ENCODE assay signal across 31 cellular contexts in genomic region chr14:85234626-85235025, GRCh38.
A peak's percentile ranks its signal among the peaks of the same experiment; 100 is the strongest.
DNase-seq lines count a peak whose midpoint lies in the region; TF ChIP-seq lines count a peak whose summit lies in the region.
"Had no signal": no experiment of that assay in that cellular context is flagged by ENCODE, and none has a peak within 500 bp of the region (broad histone marks: within the 10 kb centered on the region; RNA-seq: fewer than 3 reads in every experiment).

No MANE protein-coding gene starts in this region.

- H3K4me3 Mint-ChIP-seq in MCF 10A (ENCODE audit: unreplicated experiment) (peak overlapping the region; percentile 71), type B pancreatic cell (no peak overlapping the region), chondrocyte (ENCODE audit: unreplicated experiment) (no peak overlapping the region)
- H3K4me3 Mint-ChIP-seq: activated T-cell treated with anti-CD3 and anti-CD28 coated beads, Interleukin-2, amount 50 U/mL, for 24 hours; T-helper 1 cell treated with Interleukin-12 subunit alpha and Interleukin-12 subunit beta and Interleukin-4 antibody, amounts not matched to agents 30 μg/mL and 1 μg/mL, for 36 hours had no signal

- WGBS in SK-N-SH (ENCODE audit: low lambda C conversion rate), result 30% methylated on average over 6 of the region's 6 CpGs

- POLR2A ChIA-PET in MCF 10A (lab: Yijun Ruan, JAX), result interaction anchor here (0.6 to 2.9 kb wide), 12 partner anchors 9 to 488 kb away, joined by 3 to 47 read pairs (median 4); partner anchors contain the start of gene FLRT2
- POLR2A ChIA-PET in SK-N-SH (lab: Yijun Ruan, JAX), result no interaction called here

- no peak for TF ChIP-seq EP300 in SK-N-SH (IDR thresholded peaks at IDR 0.05; ENCODE audit: borderline replicate concordance in 1 of 2, low read depth in 1 of 2, low read length in 1 of 2)

- peaks cover 10% of the 10 kb centered on the region for H3K36me3 Mint-ChIP-seq in MCF 10A (ENCODE audit: insufficient read depth, unreplicated experiment)
- no peaks in the 10 kb centered on the region for H3K36me3 Mint-ChIP-seq in type B pancreatic cell
- no peaks in the 10 kb centered on the region for H3K36me3 Mint-ChIP-seq in chondrocyte (ENCODE audit: low read depth)

- H2AFZ ChIP-seq in SK-N-SH (ENCODE audit: low read depth), result peak overlapping the region; percentile 79; the same call in 1 of the 2 replicates

- TF ChIP-seq RAD21 in SK-N-SH (IDR thresholded peaks at IDR 0.05; ENCODE audit: low read length), result no peak

- H3K27ac ChIP-seq in breast epithelium (no peak overlapping the region), SK-N-SH (ENCODE audit: low read depth in 2 of 2, low read length in 1 of 2) (no peak overlapping the region), dorsolateral prefrontal cortex (no peak overlapping the region)
- H3K27ac ChIP-seq: 22Rv1, HL-60, SK-N-MC, spleen had no signal

- H4K20me1 ChIP-seq in SK-N-SH (ENCODE audit: insufficient read depth), result no peaks in the 10 kb centered on the region

- TF ChIP-seq POLR2A in breast epithelium (IDR thresholded peaks at IDR 0.05), result no peak

- H3K9ac ChIP-seq in SK-N-SH, result no peak overlapping the region

- no peaks in the 10 kb centered on the region for H3K9me2 ChIP-seq in SK-N-SH

- no peaks in the 10 kb centered on the region for H3K4me1 ChIP-seq in breast epithelium
- H3K4me1 ChIP-seq in SK-N-SH (ENCODE audit: control insufficient read depth in 1 of 2, insufficient read depth in 2 of 2, low read depth in 1 of 2, low read length in 1 of 2), result peaks cover 0 to 3% of the 10 kb centered on the region in 2 experiments; a peak in 1 of 4 replicates
- H3K4me1 ChIP-seq: spleen had no signal

- H3F3A ChIP-seq in SK-N-SH (replicated peaks; ENCODE audit: insufficient read depth), result peaks cover 3% of the 10 kb centered on the region

- no peaks in the 10 kb centered on the region for H3K27me3 ChIP-seq in breast epithelium
- H3K27me3 ChIP-seq in SK-N-SH (ENCODE audit: insufficient read depth), result no peaks in the 10 kb centered on the region
- H3K27me3 ChIP-seq in dorsolateral prefrontal cortex, result peaks cover 0 to 18% (median 0%) of the 10 kb centered on the region in 45 donors
- H3K27me3 ChIP-seq: spleen had no signal

- intact Hi-C loops in MCF 10A (cut with micrococcal nuclease) (loop anchor here (1.0 to 10.0 kb wide), 2 partner anchors 180 to 294 kb away; no protein-coding TSS in a partner anchor), breast epithelium (cut with DNase I; ENCODE audit: low total_unique reads) (loop anchor here (5.0 kb wide), 1 partner anchor 283 kb away; no protein-coding TSS in a partner anchor), dorsolateral prefrontal cortex (cut with DNase I) (no loop called here)

- H3K9me3 Mint-ChIP-seq in MCF 10A (ENCODE audit: unreplicated experiment), result no peaks in the 10 kb centered on the region
- H3K9me3 Mint-ChIP-seq in type B pancreatic cell, result peaks cover 6% of the 10 kb centered on the region
- H3K9me3 Mint-ChIP-seq in chondrocyte (ENCODE audit: low read depth), result peaks cover 5% of the 10 kb centered on the region

- H3K27me3 Mint-ChIP-seq in MCF 10A (ENCODE audit: insufficient read depth, unreplicated experiment) (no peaks in the 10 kb centered on the region), type B pancreatic cell (no peaks in the 10 kb centered on the region), chondrocyte (ENCODE audit: low read depth) (no peaks in the 10 kb centered on the region)
- H3K27me3 Mint-ChIP-seq: activated T-cell treated with anti-CD3 and anti-CD28 coated beads, Interleukin-2, amount 50 U/mL, for 24 hours had no signal

- DNase-seq in MCF 10A (ENCODE audit: unreplicated experiment), result peak; percentile 54
- no peak for DNase-seq in breast epithelium (ENCODE audit: low spot score in 2 of 2)
- no peak for DNase-seq in SK-N-SH
- peak; percentile 14 for DNase-seq in iris pigment epithelial cell (ENCODE audit: low read depth)
- no peak for DNase-seq in type B pancreatic cell (ENCODE audit: extremely low spot score, unreplicated experiment)
- no peak for DNase-seq in chondrocyte (ENCODE audit: low spot score)
- no peak for DNase-seq in epidermal melanocyte (ENCODE audit: insufficient read length, low spot score)
- no peak for DNase-seq in dorsolateral prefrontal cortex
- DNase-seq: activated CD4-positive, alpha-beta T cell treated with anti-CD3 and anti-CD28 coated beads, Interleukin-2, amount 50 U/mL, for 1 hour; activated CD4-positive, CD25-positive, alpha-beta regulatory T cell; activated gamma-delta T cell; activated T-cell treated with anti-CD3 and anti-CD28 coated beads, Interleukin-2, amount 50 U/mL, for 24 hours; C1 segment of cervical spinal cord; central memory CD4-positive, alpha-beta T cell; COR-L47; GDM1; GOT3; hypothalamus; NCI-H1436 treated with DMSO at 0.1 percent for 48 hours; NCI-H2081 treated with DMSO at 0.1 percent for 48 hours; NCI-H446; NCI-H82; right cardiac atrium; RPMI8226; spleen; stimulated activated CD4-positive, alpha-beta T cell treated with anti-CD3 and anti-CD28 coated beads, Interleukin-2, amount 100 ng/mL, for 24 hours; stimulated activated naive CD8-positive, alpha-beta T cell treated with anti-CD3 and anti-CD28 coated beads, Interleukin-15, Interleukin-2, amounts not matched to agents 100 U/mL and 50 U/mL, for 24 hours had no signal

- H3K27ac Mint-ChIP-seq in MCF 10A (ENCODE audit: low read depth, unreplicated experiment), result peak overlapping the region; percentile 75
- peak overlapping the region; percentile 4 for H3K27ac Mint-ChIP-seq in type B pancreatic cell
- no peak overlapping the region for H3K27ac Mint-ChIP-seq in chondrocyte (ENCODE audit: unreplicated experiment)
- H3K27ac Mint-ChIP-seq: activated T-cell treated with anti-CD3 and anti-CD28 coated beads, Interleukin-2, amount 50 U/mL, for 24 hours; T-helper 1 cell treated with Interleukin-12 subunit alpha and Interleukin-12 subunit beta and Interleukin-4 antibody, amounts not matched to agents 30 μg/mL and 1 μg/mL, for 36 hours had no signal

- H3K36me3 ChIP-seq in breast epithelium, result no peaks in the 10 kb centered on the region
- no peaks in the 10 kb centered on the region for H3K36me3 ChIP-seq in SK-N-SH (replicated peaks in 1 of 2; ENCODE audit: control insufficient read depth in 1 of 2, insufficient read depth in 2 of 2, low read length in 1 of 2)
- H3K36me3 ChIP-seq: spleen had no signal

- no peak for TF ChIP-seq CTCF in MCF 10A (IDR thresholded peaks at IDR 0.05; ENCODE audit: unreplicated experiment)
- TF ChIP-seq CTCF in breast epithelium (IDR thresholded peaks at IDR 0.05), result no peak
- no peak for TF ChIP-seq CTCF in SK-N-SH (IDR thresholded peaks at IDR 0.05)
- no peak for TF ChIP-seq CTCF in type B pancreatic cell (conservative IDR thresholded peaks at IDR 0.05)
- TF ChIP-seq CTCF in chondrocyte (IDR thresholded peaks at IDR 0.05), result no peak
- no peak for TF ChIP-seq CTCF in dorsolateral prefrontal cortex (IDR thresholded peaks at IDR 0.05 in 54 of 56, conservative IDR thresholded peaks at IDR 0.05 in 2 of 56; ENCODE audit: low read depth in 1 of 56, partially characterized antibody in 56 of 56)

- no peak overlapping the region for H3K4me2 ChIP-seq in SK-N-SH

- H3K9me3 ChIP-seq in breast epithelium (no peaks in the 10 kb centered on the region), SK-N-SH (no peaks in the 10 kb centered on the region)

- H3K79me2 ChIP-seq in SK-N-SH (ENCODE audit: insufficient read depth), result no peaks in the 10 kb centered on the region

- BruUV-seq in MCF 10A (replicated peaks; lab: Mats Ljungman, UMichigan), result no TSS peak

- H3K4me1 Mint-ChIP-seq in MCF 10A (ENCODE audit: insufficient read depth, unreplicated experiment) (peaks cover 23% of the 10 kb centered on the region), type B pancreatic cell (ENCODE audit: unreplicated experiment) (no peaks in the 10 kb centered on the region), chondrocyte (ENCODE audit: low read depth) (peaks cover 20% of the 10 kb centered on the region)

- CTCF ChIA-PET in MCF 10A (lab: Yijun Ruan, JAX) (interaction anchor here (0.6 to 2.4 kb wide), 7 partner anchors 14 to 300 kb away, joined by 3 to 11 read pairs (median 4); no protein-coding TSS in a partner anchor), SK-N-SH (lab: Yijun Ruan, JAX) (interaction anchor here (0.6 to 0.7 kb wide), 2 partner anchors 9 to 804 kb away, joined by 3 to 4 read pairs; no protein-coding TSS in a partner anchor)

- no peak overlapping the region for H3K4me3 ChIP-seq in breast epithelium
- H3K4me3 ChIP-seq in SK-N-SH (ENCODE audit: low read depth in 2 of 2, low read length in 1 of 2), result no peak overlapping the region
- no peak overlapping the region for H3K4me3 ChIP-seq in dorsolateral prefrontal cortex
- H3K4me3 ChIP-seq: SK-N-MC, spleen had no signal

TF ChIP-seq in SK-N-SH, 30 proteins besides CTCF, POLR2A, EP300 and RAD21:
- TF ChIP-seq SIN3A (IDR thresholded peaks at IDR 0.05; ENCODE audit: borderline replicate concordance, low read depth, low read length) (no peak), NRF1 (IDR thresholded peaks at IDR 0.05; ENCODE audit: low read depth, low read length) (no peak), MAX (IDR thresholded peaks at IDR 0.05; ENCODE audit: low read depth) (no peak), FOSL2 (IDR thresholded peaks at IDR 0.05; ENCODE audit: borderline replicate concordance, low read depth) (no peak), CHD2 (IDR thresholded peaks at IDR 0.05; ENCODE audit: low read length, partially characterized antibody) (no peak), MEF2A (IDR thresholded peaks at IDR 0.05; ENCODE audit: borderline replicate concordance, low read depth) (no peak), MXI1 (IDR thresholded peaks at IDR 0.05; ENCODE audit: low read depth, low read length) (no peak)

Comparison
In these comparisons a context has a peak if more than half of its experiments do, and no peak if none do; other contexts are left out.
1. DNase-seq: peak in MCF 10A (single experiment) and iris pigment epithelial cell (single experiment); none in breast epithelium (0 of 2), SK-N-SH (single experiment), type B pancreatic cell (single experiment), chondrocyte (single experiment), epidermal melanocyte (single experiment) and dorsolateral prefrontal cortex (0 of 10).
2. intact Hi-C loops: an anchor here in MCF 10A (1.0 to 10.0 kb wide) and breast epithelium (5.0 kb wide); none called in dorsolateral prefrontal cortex.